19 cellular contexts compared by ENCODE assay signal in the genomic region with DNA sequence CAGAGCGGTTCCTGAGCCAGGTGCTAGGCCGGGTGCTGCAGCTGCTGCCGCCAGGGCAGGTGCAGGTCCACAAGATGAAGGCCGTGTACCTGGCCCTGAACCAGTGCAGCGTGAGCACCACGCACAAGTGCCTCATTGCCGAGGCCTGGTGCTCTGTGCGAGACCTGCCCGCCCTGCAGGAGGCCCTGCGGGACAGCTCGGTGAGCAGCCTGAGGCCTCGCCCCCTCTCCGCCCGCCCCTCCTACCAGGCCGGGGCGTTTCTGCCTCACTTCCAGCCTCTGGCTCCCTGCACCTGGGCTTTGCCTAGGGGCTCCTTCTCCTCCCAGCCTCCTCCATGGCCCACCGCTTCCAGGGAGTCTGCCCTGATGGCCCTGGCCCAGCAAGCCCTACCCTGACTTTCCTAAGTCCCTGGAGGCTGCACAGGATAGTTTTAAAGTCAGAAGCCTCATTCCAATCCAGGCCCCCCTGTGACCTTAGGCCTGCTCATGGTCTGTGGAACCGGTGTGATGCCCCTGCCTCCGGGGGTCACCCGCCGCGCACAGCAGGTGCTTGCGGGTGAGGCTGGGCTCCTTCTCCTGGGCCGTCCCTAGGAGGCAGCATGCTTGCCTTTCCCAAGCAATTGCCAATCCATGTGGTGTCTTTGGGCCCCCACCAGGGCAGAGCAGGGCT. TPM values are rescaled to one million over a fixed set of nuclear protein-coding genes. Genes with fewer than 3 reads are reported as not detected.
A peak's percentile ranks its signal among the peaks of the same experiment; 100 is the strongest.
DNase-seq lines count a peak whose midpoint lies in the region; ATAC-seq, FAIRE-seq and TF ChIP-seq lines count a peak whose summit lies in the region.
"Had no signal": no experiment of that assay in that cellular context is flagged by ENCODE, and none has a peak within 500 bp of the region (broad histone marks: within the 10 kb centered on the region; RNA-seq: fewer than 3 reads in every experiment).

No MANE protein-coding gene starts in this region.

- H3K4me3 ChIP-seq in HepG2 (replicated peaks in 1 of 3; ENCODE audit: insufficient read depth in 1 of 3, low read depth in 2 of 3, low read length in 3 of 3) (no peak overlapping the region), right lobe of liver (no peak overlapping the region), choroid plexus epithelial cell (ENCODE audit: low read depth, low read length) (peak overlapping the region; percentile 3)
- H3K4me3 ChIP-seq: neural progenitor cell had no signal

- no peak overlapping the region for H3K4me2 ChIP-seq in HepG2 (ENCODE audit: low read depth, low read length)
- H3K4me2 ChIP-seq: neural progenitor cell had no signal

- H3K27me3 ChIP-seq in HepG2 (ENCODE audit: control insufficient read depth in 1 of 2, insufficient read depth in 2 of 2, low read length in 2 of 2), result no peaks in the 10 kb centered on the region
- no peaks in the 10 kb centered on the region for H3K27me3 ChIP-seq in right lobe of liver
- H3K27me3 ChIP-seq: neural progenitor cell had no signal

- H4K20me1 ChIP-seq in HepG2 (ENCODE audit: insufficient read depth, low read length), result no peaks in the 10 kb centered on the region

- peaks cover 4 to 19% of the 10 kb centered on the region in 2 experiments; a peak in 4 of 5 replicates for H3K36me3 ChIP-seq in HepG2 (replicated peaks in 1 of 2; ENCODE audit: control insufficient read depth in 1 of 2, insufficient read depth in 2 of 2, low read length in 2 of 2)
- H3K36me3 ChIP-seq in right lobe of liver, result peaks cover 0 to 2% (median 0%) of the 10 kb centered on the region in 4 donors
- H3K36me3 ChIP-seq: neural progenitor cell had no signal

- POLR2A ChIA-PET in HepG2 (lab: Yijun Ruan, JAX), result no interaction called here

- ATAC-seq in HepG2, result no peak
- ATAC-seq in right lobe of liver, result no peak
- ATAC-seq in HG03457 (IDR thresholded peaks at IDR 0.05; ENCODE audit: unreplicated experiment), result no peak
- ATAC-seq: Panc1; stimulated activated naive CD8-positive, alpha-beta T cell treated with anti-CD3 and anti-CD28 coated beads, Interleukin-15, amount 100 ng/mL, for 72 hours had no signal

- intact Hi-C loops in HepG2 (cut with micrococcal nuclease; ENCODE audit: unreplicated experiment), result no loop called here
- intact Hi-C loops in right lobe of liver (cut with DNase I), result no loop called here

- 92% methylated on average over 5 of the region's 24 CpGs for WGBS in HepG2 (ENCODE audit: low lambda C conversion rate)
- no CpG with 5 or more reads among the region's 24 CpGs for WGBS in right lobe of liver (ENCODE audit: insufficient coverage, low coverage, low lambda C conversion rate, missing lambda C conversion rate)

- no peak for TF ChIP-seq EP300 in HepG2 (IDR thresholded peaks at IDR 0.05; ENCODE audit: low read depth in 2 of 2, low read length in 2 of 2)
- TF ChIP-seq EP300 in HepG2 (CRISPR knock-in tag; IDR thresholded peaks at IDR 0.05; ENCODE audit: borderline replicate concordance), result no peak

- no peak for TF ChIP-seq RAD21 in HepG2 (CRISPR knock-in tag; IDR thresholded peaks at IDR 0.05)

- TF ChIP-seq POLR2A in HepG2 (IDR thresholded peaks at IDR 0.05; ENCODE audit: insufficient read depth in 1 of 2, low read depth in 2 of 2, low read length in 2 of 2) (no peak), right lobe of liver (IDR thresholded peaks at IDR 0.05) (no peak)

- DNase-seq in HepG2 (ENCODE audit: low spot score) (no peak), right lobe of liver (no peak), NCI-H510A treated with DMSO at 0.1 percent for 48 hours (lab: John Stamatoyannopoulos, UW) (peak; percentile 75), choroid plexus epithelial cell (ENCODE audit: low read depth) (no peak), amygdala (lab: John Stamatoyannopoulos, UW) (no peak), COR-L47 (lab: John Stamatoyannopoulos, UW) (no peak)
- DNase-seq in stimulated activated naive CD4-positive, alpha-beta T cell treated with Interleukin-2 at 50 U/mL for 16 hours (lab: John Stamatoyannopoulos, UW), result no peak
- DNase-seq: activated T-cell treated with anti-CD3 and anti-CD28 coated beads for 4 hours; GOT3; mesendoderm; NCI-H226; stimulated activated naive CD8-positive, alpha-beta T cell treated with anti-CD3 and anti-CD28 coated beads, Interleukin-15, amount 100 ng/mL, for 72 hours; T-helper 1 cell had no signal

- no peak overlapping the region for H3K9ac ChIP-seq in HepG2 (ENCODE audit: insufficient read depth, low read depth, low read length)
- H3K9ac ChIP-seq: neural progenitor cell had no signal

- H3K27ac ChIP-seq in HepG2 (ENCODE audit: extremely low read length, insufficient read depth, low read length) (no peak overlapping the region), right lobe of liver (no peak overlapping the region)
- H3K27ac ChIP-seq: neural progenitor cell had no signal

- TF ChIP-seq CTCF in HepG2 (CRISPR knock-in tag; IDR thresholded peaks at IDR 0.05) (no peak), right lobe of liver (IDR thresholded peaks at IDR 0.05) (no peak), choroid plexus epithelial cell (conservative IDR thresholded peaks at IDR 0.05; ENCODE audit: low read depth, low read length) (peak; percentile 24)

- peaks cover 15% of the 10 kb centered on the region for H3K79me2 ChIP-seq in HepG2 (ENCODE audit: insufficient read depth, low read length)

- CTCF ChIA-PET in HepG2 (lab: Yijun Ruan, JAX; ENCODE audit: low intra/inter-chr PET ratio, low total read pairs), result no interaction called here

- FAIRE-seq in HepG2 (lab: Jason Lieb, UNC), result no peak
- FAIRE-seq: D721Med, islet of Langerhans, small intestine had no signal

- H2AFZ ChIP-seq in HepG2 (ENCODE audit: low read length), result no peak overlapping the region
- H2AFZ ChIP-seq: neural progenitor cell had no signal

- in situ Hi-C loops in HepG2 (cut with HindIII; ENCODE audit: extremely low pct_ligation_motif_present, low pct_unique_long_range_greater_than_20kb), result no loop called here

- H3K9me3 ChIP-seq in HepG2 (ENCODE audit: low read length), result no peaks in the 10 kb centered on the region
- no peaks in the 10 kb centered on the region for H3K9me3 ChIP-seq in right lobe of liver

- no TSS peak for BruUV-seq in HepG2 (replicated peaks; lab: Mats Ljungman, UMichigan)

- peaks cover 9% of the 10 kb centered on the region for H3K4me1 ChIP-seq in HepG2 (ENCODE audit: insufficient read depth, low read length)
- H3K4me1 ChIP-seq in right lobe of liver, result peaks cover 0 to 11% (median 0%) of the 10 kb centered on the region in 4 donors

RNA-seq across cellular contexts. Expression of gene TCIRG1, which starts 5.5 kb away (rescaled TPM):
- total RNA-seq in HepG2 (2016; rRNA removed; fragmentation: Illumina TruSeq; extraction: Trizol), result 9.9 and 48.0 TPM in 2 replicates
- 10.6 and 10.9 TPM in 2 replicates for total RNA-seq in HepG2 (2016; cell fraction: cytosol; rRNA removed; fragmentation: Illumina TruSeq; extraction: Trizol; ENCODE audit: low read depth)
- total RNA-seq in HepG2 (2016; cell fraction: insoluble cytoplasmic fraction; rRNA removed; fragmentation: Illumina TruSeq; extraction: Trizol), result 7.6 and 52.5 TPM in 2 replicates
- 8.3 and 8.4 TPM in 2 replicates for total RNA-seq in HepG2 (2016; cell fraction: membrane; rRNA removed; fragmentation: Illumina TruSeq; extraction: Trizol)
- total RNA-seq in HepG2 (2016; cell fraction: nucleus; rRNA removed; fragmentation: Illumina TruSeq; extraction: Trizol), result 57.2 and 73.6 TPM in 2 replicates
- polyA plus RNA-seq in HepG2 (2011; rRNA removed), result 69.6 and 97.2 TPM in 2 replicates
- 25.1 and 41.9 TPM in 2 replicates for polyA plus RNA-seq in HepG2 (2011; cell fraction: cytosol; rRNA removed)
- 1,399 and 1,906 TPM in 2 replicates for polyA plus RNA-seq in HepG2 (2011; cell fraction: nucleus; rRNA removed)
- polyA plus RNA-seq in HepG2 (2012), result 23.6 and 37.0 TPM in 2 replicates
- polyA plus RNA-seq in HepG2 (2016; cell fraction: cytosol; fragmentation: Illumina TruSeq; extraction: Trizol; ENCODE audit: low read depth), result 3.6 and 4.6 TPM in 2 replicates
- 7.3 and 10.3 TPM in 2 replicates for polyA plus RNA-seq in HepG2 (2016; cell fraction: insoluble cytoplasmic fraction; fragmentation: Illumina TruSeq; extraction: Trizol; ENCODE audit: low read depth)
- polyA plus RNA-seq in HepG2 (2016; cell fraction: membrane; fragmentation: Illumina TruSeq; extraction: Trizol; ENCODE audit: low read depth), result 5.5 and 6.6 TPM in 2 replicates
- 176 and 189 TPM in 2 replicates for polyA plus RNA-seq in HepG2 (2016; cell fraction: nucleus; fragmentation: Illumina TruSeq; extraction: Trizol; ENCODE audit: insufficient read depth, low read depth)
- polyA minus RNA-seq in HepG2 (2011; rRNA and poly(A)+ RNA removed; ENCODE audit: low replicate concordance), result 49.2 and 98.2 TPM in 2 replicates
- polyA minus RNA-seq in HepG2 (2011; cell fraction: cytosol; rRNA and poly(A)+ RNA removed), result 22.7 and 28.6 TPM in 2 replicates
- polyA minus RNA-seq in HepG2 (2011; cell fraction: nucleus; rRNA and poly(A)+ RNA removed), result 100 and 121 TPM in 2 replicates
- 10 to 100 TPM; 39.4 to 97.1 (median 69.3) TPM for total RNA-seq in right lobe of liver

RNA-seq across cellular contexts. Expression of gene NDUFS8, which starts 13.8 kb away (rescaled TPM):
- total RNA-seq in HepG2 (2016; rRNA removed; fragmentation: Illumina TruSeq; extraction: Trizol) (120 and 158 TPM in 2 replicates), right lobe of liver (100 to 1,000 TPM in 3 of 6 experiments, 10 to 100 TPM in 3; 61.9 to 159 (median 88.4) TPM)
- total RNA-seq in HepG2 (2016; cell fraction: cytosol; rRNA removed; fragmentation: Illumina TruSeq; extraction: Trizol; ENCODE audit: low read depth), result 120 and 122 TPM in 2 replicates
- 111 and 153 TPM in 2 replicates for total RNA-seq in HepG2 (2016; cell fraction: insoluble cytoplasmic fraction; rRNA removed; fragmentation: Illumina TruSeq; extraction: Trizol)
- 119 and 125 TPM in 2 replicates for total RNA-seq in HepG2 (2016; cell fraction: membrane; rRNA removed; fragmentation: Illumina TruSeq; extraction: Trizol)
- total RNA-seq in HepG2 (2016; cell fraction: nucleus; rRNA removed; fragmentation: Illumina TruSeq; extraction: Trizol), result 68.1 and 87.4 TPM in 2 replicates
- polyA plus RNA-seq in HepG2 (2011; rRNA removed), result 96.7 and 101 TPM in 2 replicates
- 77.4 and 163 TPM in 2 replicates for polyA plus RNA-seq in HepG2 (2011; cell fraction: cytosol; rRNA removed)
- 142 and 151 TPM in 2 replicates for polyA plus RNA-seq in HepG2 (2011; cell fraction: nucleus; rRNA removed)
- 65.2 and 96.9 TPM in 2 replicates for polyA plus RNA-seq in HepG2 (2012)
- polyA plus RNA-seq in HepG2 (2016; cell fraction: cytosol; fragmentation: Illumina TruSeq; extraction: Trizol; ENCODE audit: low read depth), result 109 and 135 TPM in 2 replicates
- polyA plus RNA-seq in HepG2 (2016; cell fraction: insoluble cytoplasmic fraction; fragmentation: Illumina TruSeq; extraction: Trizol; ENCODE audit: low read depth), result 108 and 124 TPM in 2 replicates
- polyA plus RNA-seq in HepG2 (2016; cell fraction: membrane; fragmentation: Illumina TruSeq; extraction: Trizol; ENCODE audit: low read depth), result 110 and 125 TPM in 2 replicates
- polyA plus RNA-seq in HepG2 (2016; cell fraction: nucleus; fragmentation: Illumina TruSeq; extraction: Trizol; ENCODE audit: insufficient read depth, low read depth), result 158 and 161 TPM in 2 replicates
- 172 and 212 TPM in 2 replicates for polyA minus RNA-seq in HepG2 (2011; rRNA and poly(A)+ RNA removed; ENCODE audit: low replicate concordance)
- polyA minus RNA-seq in HepG2 (2011; cell fraction: cytosol; rRNA and poly(A)+ RNA removed), result 66.2 and 72.5 TPM in 2 replicates
- 33.6 and 40.9 TPM in 2 replicates for polyA minus RNA-seq in HepG2 (2011; cell fraction: nucleus; rRNA and poly(A)+ RNA removed)

RNA-seq across cellular contexts. Expression of gene ALDH3B1, which starts 34.2 kb away (rescaled TPM):
- total RNA-seq in HepG2 (2016; rRNA removed; fragmentation: Illumina TruSeq; extraction: Trizol) (4.0 and 4.5 TPM in 2 replicates), right lobe of liver (1 to 10 TPM; 2.3 to 7.4 (median 4.4) TPM)
- total RNA-seq in HepG2 (2016; cell fraction: cytosol; rRNA removed; fragmentation: Illumina TruSeq; extraction: Trizol; ENCODE audit: low read depth), result 0.62 and 0.91 TPM in 2 replicates
- total RNA-seq in HepG2 (2016; cell fraction: insoluble cytoplasmic fraction; rRNA removed; fragmentation: Illumina TruSeq; extraction: Trizol), result 4.3 and 4.5 TPM in 2 replicates
- 2.2 and 2.4 TPM in 2 replicates for total RNA-seq in HepG2 (2016; cell fraction: membrane; rRNA removed; fragmentation: Illumina TruSeq; extraction: Trizol)
- 1.6 and 2.1 TPM in 2 replicates for total RNA-seq in HepG2 (2016; cell fraction: nucleus; rRNA removed; fragmentation: Illumina TruSeq; extraction: Trizol)
- polyA plus RNA-seq in HepG2 (2011; rRNA removed), result 5.1 and 6.7 TPM in 2 replicates
- 2.8 and 5.9 TPM in 2 replicates for polyA plus RNA-seq in HepG2 (2011; cell fraction: cytosol; rRNA removed)
- polyA plus RNA-seq in HepG2 (2011; cell fraction: nucleus; rRNA removed), result 5.1 and 6.8 TPM in 2 replicates
- 2.1 and 3.2 TPM in 2 replicates for polyA plus RNA-seq in HepG2 (2012)
- polyA plus RNA-seq in HepG2 (2016; cell fraction: cytosol; fragmentation: Illumina TruSeq; extraction: Trizol; ENCODE audit: low read depth), result 0.81 and 0.85 TPM in 2 replicates
- 4.5 and 4.7 TPM in 2 replicates for polyA plus RNA-seq in HepG2 (2016; cell fraction: insoluble cytoplasmic fraction; fragmentation: Illumina TruSeq; extraction: Trizol; ENCODE audit: low read depth)
- 1.9 and 2.1 TPM in 2 replicates for polyA plus RNA-seq in HepG2 (2016; cell fraction: membrane; fragmentation: Illumina TruSeq; extraction: Trizol; ENCODE audit: low read depth)
- 4.1 and 4.6 TPM in 2 replicates for polyA plus RNA-seq in HepG2 (2016; cell fraction: nucleus; fragmentation: Illumina TruSeq; extraction: Trizol; ENCODE audit: insufficient read depth, low read depth)
- polyA minus RNA-seq in HepG2 (2011; rRNA and poly(A)+ RNA removed; ENCODE audit: low replicate concordance), result 7.3 and 37.4 TPM in 2 replicates
- 2.2 and 3.3 TPM in 2 replicates for polyA minus RNA-seq in HepG2 (2011; cell fraction: cytosol; rRNA and poly(A)+ RNA removed)
- 1.6 and 3.1 TPM in 2 replicates for polyA minus RNA-seq in HepG2 (2011; cell fraction: nucleus; rRNA and poly(A)+ RNA removed)

RNA-seq across cellular contexts. Expression of gene UNC93B1, which starts 40.4 kb away (rescaled TPM):
- total RNA-seq in HepG2 (2016; rRNA removed; fragmentation: Illumina TruSeq; extraction: Trizol) (2.3 and 8.8 TPM in 2 replicates), right lobe of liver (10 to 100 TPM; 13.3 to 21.4 (median 17.9) TPM)
- 3.9 and 4.4 TPM in 2 replicates for total RNA-seq in HepG2 (2016; cell fraction: cytosol; rRNA removed; fragmentation: Illumina TruSeq; extraction: Trizol; ENCODE audit: low read depth)
- 2.9 and 9.2 TPM in 2 replicates for total RNA-seq in HepG2 (2016; cell fraction: insoluble cytoplasmic fraction; rRNA removed; fragmentation: Illumina TruSeq; extraction: Trizol)
- 4.6 and 5.3 TPM in 2 replicates for total RNA-seq in HepG2 (2016; cell fraction: membrane; rRNA removed; fragmentation: Illumina TruSeq; extraction: Trizol)
- total RNA-seq in HepG2 (2016; cell fraction: nucleus; rRNA removed; fragmentation: Illumina TruSeq; extraction: Trizol), result 10.8 and 10.9 TPM in 2 replicates
- 18.9 and 25.3 TPM in 2 replicates for polyA plus RNA-seq in HepG2 (2011; rRNA removed)
- 14.1 and 18.0 TPM in 2 replicates for polyA plus RNA-seq in HepG2 (2011; cell fraction: cytosol; rRNA removed)
- 71.1 and 107 TPM in 2 replicates for polyA plus RNA-seq in HepG2 (2011; cell fraction: nucleus; rRNA removed)
- 8.1 and 8.5 TPM in 2 replicates for polyA plus RNA-seq in HepG2 (2012)
- 1.5 and 2.4 TPM in 2 replicates for polyA plus RNA-seq in HepG2 (2016; cell fraction: cytosol; fragmentation: Illumina TruSeq; extraction: Trizol; ENCODE audit: low read depth)
- 2.4 and 2.7 TPM in 2 replicates for polyA plus RNA-seq in HepG2 (2016; cell fraction: insoluble cytoplasmic fraction; fragmentation: Illumina TruSeq; extraction: Trizol; ENCODE audit: low read depth)
- polyA plus RNA-seq in HepG2 (2016; cell fraction: membrane; fragmentation: Illumina TruSeq; extraction: Trizol; ENCODE audit: low read depth), result 3.0 and 3.2 TPM in 2 replicates
- polyA plus RNA-seq in HepG2 (2016; cell fraction: nucleus; fragmentation: Illumina TruSeq; extraction: Trizol; ENCODE audit: insufficient read depth, low read depth), result 17.9 and 19.5 TPM in 2 replicates
- 56.7 and 87.2 TPM in 2 replicates for polyA minus RNA-seq in HepG2 (2011; rRNA and poly(A)+ RNA removed; ENCODE audit: low replicate concordance)
- polyA minus RNA-seq in HepG2 (2011; cell fraction: cytosol; rRNA and poly(A)+ RNA removed), result 10.2 and 12.8 TPM in 2 replicates
- polyA minus RNA-seq in HepG2 (2011; cell fraction: nucleus; rRNA and poly(A)+ RNA removed), result 7.0 and 9.1 TPM in 2 replicates
